ENCODE assay signal across 24 cellular contexts in genomic region chr6:124812067-124812466, GRCh38.
DNase-seq lines count a peak whose midpoint lies in the region; ATAC-seq, FAIRE-seq and TF ChIP-seq lines count a peak whose summit lies in the region.
"Had no signal": no experiment of that assay in that cellular context is flagged by ENCODE, and none has a peak within 500 bp of the region (broad histone marks: within the 10 kb centered on the region; RNA-seq: fewer than 3 reads in every experiment).

No MANE protein-coding gene starts in this region.

- FAIRE-seq in K562 (lab: Jason Lieb, UNC) = no peak
- FAIRE-seq: GM19239, H54, HTR-8/SVneo had no signal

- H3K4me2 ChIP-seq in K562 (ENCODE audit: insufficient read depth, low read length) = no peak overlapping the region

- H3K27ac ChIP-seq in K562 (ENCODE audit: extremely low read depth, low read depth, low read length) = no peak overlapping the region
- H3K27ac ChIP-seq: 22Rv1, Peyer's patch, SK-N-MC had no signal

- no peak for TF ChIP-seq POLR2A in K562 (conservative IDR thresholded peaks at IDR 0.05)

- H3K79me2 ChIP-seq in K562 (ENCODE audit: control insufficient read depth, insufficient read depth, low read length) = no peaks in the 10 kb centered on the region

- no peak for TF ChIP-seq CTCF in K562 (IDR thresholded peaks at IDR 0.05 in 2 of 3, conservative IDR thresholded peaks at IDR 0.05 in 1 of 3; ENCODE audit: insufficient read depth in 2 of 3, low read depth in 1 of 3, low read length in 3 of 3)

- H3K9me3 ChIP-seq in K562 (replicated peaks; ENCODE audit: control insufficient read depth, insufficient read depth, low read depth, low read length) = no peaks in the 10 kb centered on the region
- H3K9me3 ChIP-seq: BE2C, Peyer's patch had no signal

- no TSS peak for BruUV-seq in K562 (replicated peaks; lab: Mats Ljungman, UMichigan)

- no peak overlapping the region for H2AFZ ChIP-seq in K562 (ENCODE audit: low read depth, low read length)

- POLR2A ChIA-PET in K562 (lab: Yijun Ruan, JAX) = no interaction called here

- DNase-seq in DMS79 treated with DMSO at 0.1 percent for 48 hours (lab: John Stamatoyannopoulos, UW) (peak; percentile 29), DMS79 (lab: John Stamatoyannopoulos, UW) (no peak), NCI-H748 (lab: John Stamatoyannopoulos, UW; ENCODE audit: unreplicated experiment) (peak; percentile 20), NCI-H748 treated with DMSO at 0.1 percent for 48 hours (lab: John Stamatoyannopoulos, UW) (no peak), NCI-H1105 treated with DMSO at 0.1 percent for 48 hours (lab: John Stamatoyannopoulos, UW) (peak; percentile 71), K562 (ENCODE audit: extremely low read depth in 1 of 4, low spot score in 3 of 4) (no peak), NCI-H526 treated with DMSO at 0.1 percent for 48 hours (lab: John Stamatoyannopoulos, UW) (no peak)
- DNase-seq: ACHN; BE2C; CD8-positive, alpha-beta memory T cell; KG1; MM.1S; NCI-H1436 treated with DMSO at 0.1 percent for 48 hours; NCI-H187 treated with DMSO at 0.1 percent for 48 hours; NCI-H2107; NCI-H446 treated with DMSO at 0.1 percent for 48 hours; Peyer's patch; SHP77 treated with DMSO at 0.1 percent for 48 hours had no signal

- WGBS in K562 (ENCODE audit: insufficient coverage, low coverage, missing lambda C conversion rate) = 3% methylated on average over 2 of the region's 2 CpGs

- H3K27me3 ChIP-seq in K562 (ENCODE audit: control insufficient read depth in 2 of 2, insufficient read depth in 2 of 2, low read length in 2 of 2) = no peaks in the 10 kb centered on the region
- H3K27me3 ChIP-seq: BE2C, Peyer's patch had no signal

- in situ Hi-C loops in K562 (cut with MboI) = no loop called here

- ATAC-seq in K562 (no peak), HG03432 (IDR thresholded peaks at IDR 0.05; ENCODE audit: unreplicated experiment) (no peak)

- TF ChIP-seq EP300 in K562 (IDR thresholded peaks at IDR 0.05; ENCODE audit: low read length) = no peak

- H3K9me1 ChIP-seq in K562 (ENCODE audit: control insufficient read depth, insufficient read depth, low read length) = no peaks in the 10 kb centered on the region

- H3K4me1 ChIP-seq in K562 (replicated peaks in 1 of 2; ENCODE audit: control insufficient read depth in 2 of 2, insufficient read depth in 2 of 2, low read length in 2 of 2) = no peaks in the 10 kb centered on the region
- H3K4me1 ChIP-seq: BE2C, Peyer's patch had no signal

- no peaks in the 10 kb centered on the region for H3K36me3 ChIP-seq in K562 (ENCODE audit: control insufficient read depth, insufficient read depth, low read length)
- H3K36me3 ChIP-seq: BE2C, Peyer's patch had no signal

- H3K9ac ChIP-seq in K562 (ENCODE audit: insufficient read depth in 1 of 2, low read depth in 2 of 2, low read length in 2 of 2) = no peak overlapping the region

- no peaks in the 10 kb centered on the region for H4K20me1 ChIP-seq in K562 (replicated peaks; ENCODE audit: control insufficient read depth, insufficient read depth, low read length)

- no peak for TF ChIP-seq RAD21 in K562 (CRISPR knock-in tag; conservative IDR thresholded peaks at IDR 0.05 in 1 of 2, IDR thresholded peaks at IDR 0.05 in 1 of 2)

- CTCF ChIA-PET in K562 (lab: Yijun Ruan, JAX; ENCODE audit: low intra/inter-chr PET ratio) = no interaction called here

- no peak overlapping the region for H3K4me3 ChIP-seq in K562
- H3K4me3 ChIP-seq: Peyer's patch, SK-N-MC had no signal

- intact Hi-C loops in K562 (cut with micrococcal nuclease) = no loop called here

TF ChIP-seq in K562, 482 proteins besides CTCF, POLR2A, EP300 and RAD21:
- TF ChIP-seq HNRNPK (IDR thresholded peaks at IDR 0.05; ENCODE audit: low read depth, low read length, poor library complexity, severe bottlenecking) (no peak), NFIX (CRISPR knock-in tag; IDR thresholded peaks at IDR 0.05; ENCODE audit: low read depth) (peak; percentile 66), NFIC (IDR thresholded peaks at IDR 0.05) (peak; percentile 83)

Comparison
In these comparisons a context has a peak if more than half of its experiments do, and no peak if none do; other contexts are left out.
1. DNase-seq: peak in DMS79 treated with DMSO at 0.1 percent for 48 hours (single experiment), NCI-H748 (single experiment) and NCI-H1105 treated with DMSO at 0.1 percent for 48 hours (single experiment); none in DMS79 (single experiment), NCI-H748 treated with DMSO at 0.1 percent for 48 hours (single experiment), K562 (0 of 4) and NCI-H526 treated with DMSO at 0.1 percent for 48 hours (single experiment).